32 cellular contexts compared by ENCODE assay signal in the genomic region with DNA sequence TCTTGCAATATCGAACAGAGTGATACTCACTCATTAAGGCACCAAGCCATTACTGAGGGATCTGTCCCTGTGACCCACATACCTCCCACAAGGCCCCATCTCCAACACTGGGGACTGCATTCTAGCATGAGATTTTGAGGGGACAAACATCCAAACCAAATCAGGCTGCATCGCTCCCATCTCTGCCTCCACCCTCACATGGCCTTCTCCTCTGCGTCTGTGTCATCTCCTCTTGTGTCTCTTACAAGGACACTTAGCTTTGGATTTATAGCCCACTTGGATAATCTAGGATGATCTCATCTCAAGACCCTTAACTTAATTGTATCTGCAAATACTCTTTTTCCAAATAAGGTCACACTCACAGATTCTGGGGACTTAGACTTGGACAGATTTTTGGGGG.
"Had no signal": no experiment of that assay in that cellular context is flagged by ENCODE, and none has a peak within 500 bp of the region (broad histone marks: within the 10 kb centered on the region; RNA-seq: fewer than 3 reads in every experiment).

No MANE protein-coding gene starts in this region.

- H3K9me3 Mint-ChIP-seq: activated CD4-positive, alpha-beta memory T cell treated with anti-CD3 and anti-CD28 coated beads, Interleukin-2, amount 10 ng/mL, durations not matched to agents 7 days and 5 days; activated CD4-positive, alpha-beta T cell treated with anti-CD3 and anti-CD28 coated beads, Interleukin-2, amount 10 ng/mL, durations not matched to agents 7 days and 5 days; activated naive CD4-positive, alpha-beta T cell treated with anti-CD3 and anti-CD28 coated beads, Interleukin-2, amount 10 ng/mL, durations not matched to agents 7 days and 5 days; activated naive CD4-positive, alpha-beta T cell treated with anti-CD3 and anti-CD28 coated beads, Interleukin-2, amount 50 U/mL, for 24 hours; activated naive CD8-positive, alpha-beta T cell treated with anti-CD3 and anti-CD28 coated beads, Interleukin-2, amount 10 ng/mL, durations not matched to agents 7 days and 5 days; activated naive CD8-positive, alpha-beta T cell treated with anti-CD3 and anti-CD28 coated beads, Interleukin-2, amount 50 U/mL, for 24 hours; activated T-cell treated with anti-CD3 and anti-CD28 coated beads, Interleukin-2, amount 50 U/mL, for 24 hours; activated T-helper 2 cell treated with anti-CD3 and anti-CD28 coated beads, Interferon-gamma antibody, Interleukin-2, Interleukin-4, amounts not matched to agents 10 μg/mL and 5 μg/mL and 100 μg/mL, durations not matched to agents 14 hours and 24 hours and 36 hours; central memory CD8-positive, alpha-beta T cell; T-helper 2 cell treated with Interferon-gamma antibody and Interleukin-4, amounts not matched to agents 5 μg/mL and 100 μg/mL, for 36 hours; WTC11 had no signal

- DNase-seq: activated CD4-positive, alpha-beta memory T cell treated with anti-CD3 and anti-CD28 coated beads, Interleukin-2, amount 10 ng/mL, durations not matched to agents 7 days and 5 days; activated CD4-positive, alpha-beta T cell treated with anti-CD3 and anti-CD28 coated beads for 1 hour; activated CD4-positive, alpha-beta T cell treated with anti-CD3 and anti-CD28 coated beads for 36 hours; activated CD4-positive, alpha-beta T cell treated with anti-CD3 and anti-CD28 coated beads for 48 hours; activated CD4-positive, alpha-beta T cell treated with anti-CD3 and anti-CD28 coated beads, Interleukin-2, amount 10 ng/mL, durations not matched to agents 7 days and 5 days; activated CD4-positive, alpha-beta T cell treated with anti-CD3 and anti-CD28 coated beads, Interleukin-2, amount 50 U/mL, for 48 hours; activated CD4-positive, CD25-positive, alpha-beta regulatory T cell; activated CD8-positive, alpha-beta memory T cell treated with anti-CD3 and anti-CD28 coated beads for 24 hours; activated CD8-positive, alpha-beta memory T cell treated with anti-CD3 and anti-CD28 coated beads, Interleukin-2, amount 10 ng/mL, durations not matched to agents 7 days and 5 days; activated CD8-positive, alpha-beta memory T cell treated with anti-CD3 and anti-CD28 coated beads, Interleukin-2, amount 50 U/mL, for 48 hours; activated CD8-positive, alpha-beta T cell treated with anti-CD3 and anti-CD28 coated beads, Interleukin-2, amount 10 ng/mL, durations not matched to agents 7 days and 5 days; activated effector memory CD4-positive, alpha-beta T cell treated with Interleukin-2 at 50 U/mL for 16 hours; activated gamma-delta T cell; activated naive CD4-positive, alpha-beta T cell treated with anti-CD3 and anti-CD28 coated beads, Interleukin-2, amount 10 ng/mL, durations not matched to agents 7 days and 5 days; activated naive CD4-positive, alpha-beta T cell treated with Interleukin-2 at 50 U/mL for 16 hours; activated naive CD8-positive, alpha-beta T cell treated with anti-CD3 and anti-CD28 coated beads, Interleukin-2, amount 10 ng/mL, durations not matched to agents 7 days and 5 days; activated naive CD8-positive, alpha-beta T cell treated with anti-CD3 and anti-CD28 coated beads, Interleukin-2, amount 50 U/mL, for 24 hours; activated T-cell treated with anti-CD3 and anti-CD28 coated beads, Interleukin-2, amount 50 U/mL, for 24 hours; activated T-cell treated with anti-CD3 and anti-CD28 coated beads, Interleukin-2, amount 50 U/mL, for 48 hours; cerebellar nuclear complex; T-helper 2 cell; T-helper 9 cell had no signal

- H3K4me1 ChIP-seq: ascending aorta had no signal

- H3K4me1 Mint-ChIP-seq: activated CD4-positive, alpha-beta memory T cell treated with anti-CD3 and anti-CD28 coated beads, Interleukin-2, amount 10 ng/mL, durations not matched to agents 7 days and 5 days; activated CD4-positive, alpha-beta T cell treated with anti-CD3 and anti-CD28 coated beads for 36 hours; activated CD4-positive, alpha-beta T cell treated with anti-CD3 and anti-CD28 coated beads, Interleukin-2, amount 10 ng/mL, durations not matched to agents 7 days and 5 days; activated CD8-positive, alpha-beta memory T cell treated with anti-CD3 and anti-CD28 coated beads, Interleukin-2, amount 10 ng/mL, durations not matched to agents 7 days and 5 days; activated naive CD4-positive, alpha-beta T cell treated with anti-CD3 and anti-CD28 coated beads, Interleukin-2, amount 10 ng/mL, durations not matched to agents 7 days and 5 days; activated naive CD4-positive, alpha-beta T cell treated with anti-CD3 and anti-CD28 coated beads, Interleukin-2, amount 50 U/mL, for 24 hours; activated naive CD8-positive, alpha-beta T cell treated with anti-CD3 and anti-CD28 coated beads, Interleukin-2, amount 10 ng/mL, durations not matched to agents 7 days and 5 days; activated naive CD8-positive, alpha-beta T cell treated with anti-CD3 and anti-CD28 coated beads, Interleukin-2, amount 50 U/mL, for 24 hours; central memory CD8-positive, alpha-beta T cell; WTC11 had no signal

- H3K27ac Mint-ChIP-seq: activated CD4-positive, alpha-beta memory T cell treated with anti-CD3 and anti-CD28 coated beads, Interleukin-2, amount 10 ng/mL, durations not matched to agents 7 days and 5 days; activated CD4-positive, alpha-beta T cell treated with anti-CD3 and anti-CD28 coated beads for 36 hours; activated CD4-positive, alpha-beta T cell treated with anti-CD3 and anti-CD28 coated beads, Interleukin-2, amount 10 ng/mL, durations not matched to agents 7 days and 5 days; activated CD8-positive, alpha-beta memory T cell treated with anti-CD3 and anti-CD28 coated beads, Interleukin-2, amount 10 ng/mL, durations not matched to agents 7 days and 5 days; activated CD8-positive, alpha-beta T cell treated with anti-CD3 and anti-CD28 coated beads, Interleukin-2, amount 10 ng/mL, durations not matched to agents 7 days and 5 days; activated naive CD4-positive, alpha-beta T cell treated with anti-CD3 and anti-CD28 coated beads, Interleukin-2, amount 10 ng/mL, durations not matched to agents 7 days and 5 days; activated naive CD4-positive, alpha-beta T cell treated with anti-CD3 and anti-CD28 coated beads, Interleukin-2, amount 50 U/mL, for 24 hours; activated naive CD8-positive, alpha-beta T cell; activated naive CD8-positive, alpha-beta T cell treated with anti-CD3 and anti-CD28 coated beads, Interleukin-2, amount 10 ng/mL, durations not matched to agents 7 days and 5 days; activated naive CD8-positive, alpha-beta T cell treated with anti-CD3 and anti-CD28 coated beads, Interleukin-2, amount 50 U/mL, for 24 hours; activated T-cell treated with anti-CD3 and anti-CD28 coated beads, Interleukin-2, amount 50 U/mL, for 24 hours; activated T-helper 2 cell treated with anti-CD3 and anti-CD28 coated beads, Interferon-gamma antibody, Interleukin-2, Interleukin-4, amounts not matched to agents 10 μg/mL and 5 μg/mL and 100 μg/mL, durations not matched to agents 14 hours and 24 hours and 36 hours; T-helper 2 cell treated with Interferon-gamma antibody and Interleukin-4, amounts not matched to agents 5 μg/mL and 100 μg/mL, for 36 hours; WTC11 had no signal

- H3K27me3 ChIP-seq: ascending aorta, cardiac muscle cell had no signal

- H3K4me3 ChIP-seq: ascending aorta, cardiac muscle cell had no signal

- H3K27ac ChIP-seq: ascending aorta, cardiac muscle cell, VCaP had no signal

- H3K4me3 Mint-ChIP-seq: activated CD4-positive, alpha-beta memory T cell treated with anti-CD3 and anti-CD28 coated beads, Interleukin-2, amount 10 ng/mL, durations not matched to agents 7 days and 5 days; activated CD4-positive, alpha-beta T cell treated with anti-CD3 and anti-CD28 coated beads for 36 hours; activated CD4-positive, alpha-beta T cell treated with anti-CD3 and anti-CD28 coated beads, Interleukin-2, amount 10 ng/mL, durations not matched to agents 7 days and 5 days; activated CD8-positive, alpha-beta memory T cell treated with anti-CD3 and anti-CD28 coated beads, Interleukin-2, amount 10 ng/mL, durations not matched to agents 7 days and 5 days; activated CD8-positive, alpha-beta T cell treated with anti-CD3 and anti-CD28 coated beads, Interleukin-2, amount 10 ng/mL, durations not matched to agents 7 days and 5 days; activated naive CD4-positive, alpha-beta T cell treated with anti-CD3 and anti-CD28 coated beads, Interleukin-2, amount 10 ng/mL, durations not matched to agents 7 days and 5 days; activated naive CD4-positive, alpha-beta T cell treated with anti-CD3 and anti-CD28 coated beads, Interleukin-2, amount 50 U/mL, for 24 hours; activated naive CD8-positive, alpha-beta T cell; activated naive CD8-positive, alpha-beta T cell treated with anti-CD3 and anti-CD28 coated beads, Interleukin-2, amount 10 ng/mL, durations not matched to agents 7 days and 5 days; activated naive CD8-positive, alpha-beta T cell treated with anti-CD3 and anti-CD28 coated beads, Interleukin-2, amount 50 U/mL, for 24 hours; activated T-cell treated with anti-CD3 and anti-CD28 coated beads, Interleukin-2, amount 50 U/mL, for 24 hours; brain; central memory CD8-positive, alpha-beta T cell; T-helper 2 cell treated with Interferon-gamma antibody and Interleukin-4, amounts not matched to agents 5 μg/mL and 100 μg/mL, for 36 hours; WTC11 had no signal

- H3K9me3 ChIP-seq: ascending aorta had no signal

- H3K36me3 ChIP-seq: ascending aorta, cardiac muscle cell had no signal

- H3K27me3 Mint-ChIP-seq: activated CD8-positive, alpha-beta memory T cell treated with anti-CD3 and anti-CD28 coated beads, Interleukin-2, amount 10 ng/mL, durations not matched to agents 7 days and 5 days; activated naive CD4-positive, alpha-beta T cell treated with anti-CD3 and anti-CD28 coated beads, Interleukin-2, amount 10 ng/mL, durations not matched to agents 7 days and 5 days; activated naive CD8-positive, alpha-beta T cell; activated naive CD8-positive, alpha-beta T cell treated with anti-CD3 and anti-CD28 coated beads, Interleukin-2, amount 10 ng/mL, durations not matched to agents 7 days and 5 days; brain; central memory CD8-positive, alpha-beta T cell had no signal

- H3K36me3 Mint-ChIP-seq: activated CD8-positive, alpha-beta memory T cell treated with anti-CD3 and anti-CD28 coated beads, Interleukin-2, amount 10 ng/mL, durations not matched to agents 7 days and 5 days; activated naive CD4-positive, alpha-beta T cell treated with anti-CD3 and anti-CD28 coated beads, Interleukin-2, amount 10 ng/mL, durations not matched to agents 7 days and 5 days; activated naive CD4-positive, alpha-beta T cell treated with anti-CD3 and anti-CD28 coated beads, Interleukin-2, amount 50 U/mL, for 24 hours; activated naive CD8-positive, alpha-beta T cell; activated naive CD8-positive, alpha-beta T cell treated with anti-CD3 and anti-CD28 coated beads, Interleukin-2, amount 10 ng/mL, durations not matched to agents 7 days and 5 days; WTC11 had no signal
